ENCODE assay signal across 8 cellular contexts in the genomic region with DNA sequence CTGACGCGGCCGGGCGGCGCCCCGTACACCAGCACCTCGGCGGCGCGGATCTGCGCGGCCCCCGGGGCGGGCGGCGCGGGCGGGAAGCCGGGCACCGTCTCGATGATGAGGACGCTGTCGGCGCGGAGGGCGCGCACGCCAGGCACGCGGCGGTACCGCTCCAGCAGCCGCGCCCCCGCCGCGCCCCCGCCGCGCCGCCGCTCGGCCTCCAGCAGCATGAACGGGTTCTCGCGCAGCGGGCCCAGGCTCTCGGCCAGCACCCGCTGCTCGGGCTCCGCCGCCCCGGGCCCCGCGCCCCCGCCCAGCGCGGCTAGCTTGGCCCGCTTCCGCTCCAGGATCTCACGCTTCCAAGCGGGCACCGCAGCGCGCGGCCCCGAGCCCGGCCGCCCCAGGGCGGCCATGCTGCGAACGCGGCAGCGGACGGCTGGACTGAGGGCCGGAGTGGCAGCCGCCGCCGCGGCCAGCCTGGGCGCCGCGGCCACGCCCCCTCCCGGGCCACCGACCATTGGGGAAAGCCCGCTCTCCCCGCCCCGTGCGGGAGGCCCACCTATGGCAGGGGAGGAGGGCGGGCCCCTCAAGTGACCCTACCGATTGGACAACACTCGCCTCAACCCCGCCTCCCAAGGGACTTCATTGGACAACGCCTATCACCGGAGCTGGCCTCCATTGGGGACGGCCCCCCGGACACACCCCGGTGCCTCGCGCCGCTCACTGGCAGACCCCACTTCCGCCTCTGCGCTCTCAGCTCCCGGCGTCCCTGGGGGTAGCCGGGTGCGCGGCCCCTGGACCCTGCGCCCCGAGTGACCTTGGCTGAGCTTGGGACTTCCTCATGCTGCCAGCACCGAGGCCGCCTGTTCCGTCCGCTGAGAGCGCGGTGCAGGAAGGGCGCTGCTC. TPM values are rescaled to one million over a fixed set of nuclear protein-coding genes. Genes with fewer than 3 reads are reported as not detected.
DNase-seq lines count a peak whose midpoint lies in the region; ATAC-seq and TF ChIP-seq lines count a peak whose summit lies in the region.

A gene with protein sequence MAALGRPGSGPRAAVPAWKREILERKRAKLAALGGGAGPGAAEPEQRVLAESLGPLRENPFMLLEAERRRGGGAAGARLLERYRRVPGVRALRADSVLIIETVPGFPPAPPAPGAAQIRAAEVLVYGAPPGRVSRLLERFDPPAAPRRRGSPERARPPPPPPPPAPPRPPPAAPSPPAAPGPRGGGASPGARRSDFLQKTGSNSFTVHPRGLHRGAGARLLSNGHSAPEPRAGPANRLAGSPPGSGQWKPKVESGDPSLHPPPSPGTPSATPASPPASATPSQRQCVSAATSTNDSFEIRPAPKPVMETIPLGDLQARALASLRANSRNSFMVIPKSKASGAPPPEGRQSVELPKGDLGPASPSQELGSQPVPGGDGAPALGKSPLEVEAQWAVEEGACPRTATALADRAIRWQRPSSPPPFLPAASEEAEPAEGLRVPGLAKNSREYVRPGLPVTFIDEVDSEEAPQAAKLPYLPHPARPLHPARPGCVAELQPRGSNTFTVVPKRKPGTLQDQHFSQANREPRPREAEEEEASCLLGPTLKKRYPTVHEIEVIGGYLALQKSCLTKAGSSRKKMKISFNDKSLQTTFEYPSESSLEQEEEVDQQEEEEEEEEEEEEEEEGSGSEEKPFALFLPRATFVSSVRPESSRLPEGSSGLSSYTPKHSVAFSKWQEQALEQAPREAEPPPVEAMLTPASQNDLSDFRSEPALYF (minus strand): TSS at position 431 of the 894 bp plus-strand sequence. CDS start 30 bp downstream, at position 401.

- no peaks in the 10 kb centered on the region for H3K27me3 ChIP-seq in DOHH2 (ENCODE audit: control insufficient read depth, low read length)
- no peaks in the 10 kb centered on the region for H3K27me3 ChIP-seq in GM23338 (ENCODE audit: insufficient read depth)

- no peaks in the 10 kb centered on the region for H3K9me3 Mint-ChIP-seq in GM23338
- no peaks in the 10 kb centered on the region for H3K9me3 Mint-ChIP-seq in activated T-helper 17 cell treated with anti-CD3 and anti-CD28 coated beads, Interleukin-2, amount 50 U/mL, for 72 hours
- H3K9me3 Mint-ChIP-seq in naive thymus-derived CD8-positive, alpha-beta T cell: no peaks in the 10 kb centered on the region

- peaks cover 68% of the 10 kb centered on the region for H3K79me2 ChIP-seq in DOHH2 (ENCODE audit: control insufficient read depth, low read length)
- peaks cover 68% of the 10 kb centered on the region for H3K79me2 ChIP-seq in GM23338 (replicated peaks; ENCODE audit: insufficient read depth)

- peaks cover 10% of the 10 kb centered on the region for H3K36me3 ChIP-seq in DOHH2 (ENCODE audit: control insufficient read depth, low read length)
- no peaks in the 10 kb centered on the region for H3K36me3 ChIP-seq in GM23338 (ENCODE audit: insufficient read depth)

- POLR2A ChIA-PET in naive thymus-derived CD8-positive, alpha-beta T cell (lab: Charles Lee): interaction anchor here (0.6 to 11.7 kb wide), 18 partner anchors 10 to 1184 kb away, joined by 3 to 135 read pairs (median 4); a partner anchor contains a TSS

- H3K9me3 ChIP-seq in DOHH2 (ENCODE audit: control insufficient read depth, insufficient read depth, low read length): no peaks in the 10 kb centered on the region

- no peaks in the 10 kb centered on the region for H3K9me2 ChIP-seq in DOHH2 (replicated peaks; ENCODE audit: control insufficient read depth, low read length)
- no peaks in the 10 kb centered on the region for H3K9me2 ChIP-seq in GM23338 (ENCODE audit: insufficient read depth)

- H3K27me3 Mint-ChIP-seq in GM23338 (ENCODE audit: insufficient read depth, low read depth, poor library complexity): peaks cover 12% of the 10 kb centered on the region
- no peaks in the 10 kb centered on the region for H3K27me3 Mint-ChIP-seq in activated T-helper 17 cell treated with anti-CD3 and anti-CD28 coated beads, Interleukin-2, amount 50 U/mL, for 72 hours
- H3K27me3 Mint-ChIP-seq in naive thymus-derived CD8-positive, alpha-beta T cell: no peaks in the 10 kb centered on the region

- H3K4me1 Mint-ChIP-seq in GM23338: peaks cover 26% of the 10 kb centered on the region
- H3K4me1 Mint-ChIP-seq in activated T-helper 17 cell treated with anti-CD3 and anti-CD28 coated beads, Interleukin-2, amount 50 U/mL, for 72 hours: no peaks in the 10 kb centered on the region
- peaks cover 9 to 39% (median 22%) of the 10 kb centered on the region in 4 donors for H3K4me1 Mint-ChIP-seq in naive thymus-derived CD8-positive, alpha-beta T cell

- peak within 1 kb of the TSS; percentile 82 for H3K4me3 Mint-ChIP-seq in GM23338
- peak within 1 kb of the TSS; percentile 85 for H3K4me3 Mint-ChIP-seq in activated T-helper 17 cell treated with anti-CD3 and anti-CD28 coated beads, Interleukin-2, amount 50 U/mL, for 72 hours
- peak within 1 kb of the TSS; percentile 76 to 92 (median 85) for H3K4me3 Mint-ChIP-seq in naive thymus-derived CD8-positive, alpha-beta T cell

- ATAC-seq in GM23338: peak; percentile 90
- ATAC-seq in activated T-helper 17 cell treated with anti-CD3 and anti-CD28 coated beads, Interleukin-2, amount 50 U/mL, for 72 hours (replicated peaks): peak; percentile 98
- peak; percentile 93 to 95 for ATAC-seq in naive thymus-derived CD8-positive, alpha-beta T cell

- peaks cover 58% of the 10 kb centered on the region for H3K4me1 ChIP-seq in DOHH2 (ENCODE audit: control insufficient read depth, low read length)
- peaks cover 21% of the 10 kb centered on the region for H3K4me1 ChIP-seq in GM23338 (ENCODE audit: insufficient read depth)

- peak within 1 kb of the TSS; percentile 96 for H3K4me3 ChIP-seq in DOHH2 (ENCODE audit: low read length)
- H3K4me3 ChIP-seq in GM23338: peak within 1 kb of the TSS; percentile 82
- H3K4me3 ChIP-seq in fibroblast of mammary gland (ENCODE audit: control insufficient read depth, low read depth, low read length): peak within 1 kb of the TSS; percentile 63

- H3K4me2 ChIP-seq in DOHH2 (ENCODE audit: low read length): peak within 1 kb of the TSS; percentile 92
- H3K4me2 ChIP-seq in GM23338: peak within 1 kb of the TSS; percentile 89

- H2AFZ ChIP-seq in GM23338: peak within 1 kb of the TSS; percentile 52; the same call in 1 of the 2 replicates

- H4K20me1 ChIP-seq in DOHH2 (ENCODE audit: control insufficient read depth, insufficient read depth, low read depth, low read length) (peaks cover 3% of the 10 kb centered on the region; the same call in 1 of the 2 replicates), GM23338 (replicated peaks; ENCODE audit: insufficient read depth) (peaks cover 9% of the 10 kb centered on the region)

- peak within 1 kb of the TSS; percentile 86 for H3K27ac Mint-ChIP-seq in GM23338
- peak within 1 kb of the TSS; percentile 66 for H3K27ac Mint-ChIP-seq in activated T-helper 17 cell treated with anti-CD3 and anti-CD28 coated beads, Interleukin-2, amount 50 U/mL, for 72 hours
- peak within 1 kb of the TSS; percentile 48 to 90 (median 80) for H3K27ac Mint-ChIP-seq in naive thymus-derived CD8-positive, alpha-beta T cell

- H3K36me3 Mint-ChIP-seq in GM23338 (ENCODE audit: low read depth): no peaks in the 10 kb centered on the region; the same call in 2 of the 3 replicates
- no peaks in the 10 kb centered on the region for H3K36me3 Mint-ChIP-seq in activated T-helper 17 cell treated with anti-CD3 and anti-CD28 coated beads, Interleukin-2, amount 50 U/mL, for 72 hours (ENCODE audit: low read depth)
- H3K36me3 Mint-ChIP-seq in naive thymus-derived CD8-positive, alpha-beta T cell: no peaks in the 10 kb centered on the region

- peak within 1 kb of the TSS; percentile 63 for H3K27ac ChIP-seq in DOHH2 (ENCODE audit: low read depth, low read length)
- H3K27ac ChIP-seq in GM23338 (ENCODE audit: low read depth): peak within 1 kb of the TSS; percentile 72; the same call in 1 of the 2 replicates

- TF ChIP-seq CTCF in DOHH2 (IDR thresholded peaks at IDR 0.05; ENCODE audit: low read depth, low read length, poor library complexity, severe bottlenecking) (no peak), GM23338 (conservative IDR thresholded peaks at IDR 0.05; ENCODE audit: low read depth in 2 of 2) (no peak), fibroblast of mammary gland (conservative IDR thresholded peaks at IDR 0.05; ENCODE audit: control insufficient read depth, insufficient read depth, low read depth, low read length) (no peak)

- H3F3A ChIP-seq in DOHH2 (ENCODE audit: control insufficient read depth, insufficient read depth) (peaks cover 6% of the 10 kb centered on the region), GM23338 (replicated peaks; ENCODE audit: low read depth) (peaks cover 15% of the 10 kb centered on the region; the same call in 1 of the 2 replicates)

- DNase-seq in GM23338 (ENCODE audit: low spot score) (peak; percentile 100), LHCN-M2 (ENCODE audit: low read depth) (peak; percentile 99), RPMI8226 (peak; percentile 100), fibroblast of mammary gland (ENCODE audit: low read depth) (peak; percentile 99)
- DNase-seq in naive thymus-derived CD8-positive, alpha-beta T cell: peak; percentile 94 to 99 (median 98)
- peak; percentile 94 to 98 (median 96) for DNase-seq in stimulated activated naive CD4-positive, alpha-beta T cell (lab: John Stamatoyannopoulos, UW)

TF ChIP-seq in GM23338, 12 proteins besides CTCF, POLR2A, EP300 and RAD21:
- TF ChIP-seq JUNB (IDR thresholded peaks at IDR 0.05; ENCODE audit: unreplicated experiment) (no peak), POLR2AphosphoS5 (IDR thresholded peaks at IDR 0.05; ENCODE audit: low read depth) (peak; percentile 99), ZNF114 (CRISPR knock-in tag; IDR thresholded peaks at IDR 0.05) (no peak), ZNF331 (CRISPR knock-in tag; IDR thresholded peaks at IDR 0.05; ENCODE audit: low read depth) (no peak)
- TF ChIP-seq, protein P1, sequence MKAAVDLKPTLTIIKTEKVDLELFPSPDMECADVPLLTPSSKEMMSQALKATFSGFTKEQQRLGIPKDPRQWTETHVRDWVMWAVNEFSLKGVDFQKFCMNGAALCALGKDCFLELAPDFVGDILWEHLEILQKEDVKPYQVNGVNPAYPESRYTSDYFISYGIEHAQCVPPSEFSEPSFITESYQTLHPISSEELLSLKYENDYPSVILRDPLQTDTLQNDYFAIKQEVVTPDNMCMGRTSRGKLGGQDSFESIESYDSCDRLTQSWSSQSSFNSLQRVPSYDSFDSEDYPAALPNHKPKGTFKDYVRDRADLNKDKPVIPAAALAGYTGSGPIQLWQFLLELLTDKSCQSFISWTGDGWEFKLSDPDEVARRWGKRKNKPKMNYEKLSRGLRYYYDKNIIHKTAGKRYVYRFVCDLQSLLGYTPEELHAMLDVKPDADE (IDR thresholded peaks at IDR 0.05): 0 out of 2 replicates have a peak, but pooled peaks have one; percentile 51
TF ChIP-seq in GM23338: peak in this region for 2.

RNA-seq across cellular contexts. Expression of the gene that starts here (rescaled TPM):
- total RNA-seq in GM23338 (2014; rRNA removed; shearing (Covaris generic)): 29.2 and 29.3 TPM in 2 replicates
- polyA plus RNA-seq in GM23338 (2016; fragmentation: Nextera tagmentation; extraction: Ambion mirVana): 6.4 and 9.1 TPM in 2 replicates
- total RNA-seq in LHCN-M2 (2014; rRNA removed): 6.3 and 10.7 TPM in 2 replicates
- polyA plus RNA-seq in LHCN-M2 (2012): 8.5 TPM
- 1 to 10 TPM; 5.5 to 9.4 TPM for total RNA-seq in activated T-helper 17 cell treated with anti-CD3 and anti-CD28 coated beads, Interleukin-2, amount 50 U/mL, for 72 hours
- total RNA-seq in naive thymus-derived CD8-positive, alpha-beta T cell: 10 to 100 TPM; 10.1 TPM
- under 1 TPM; 0.15 to 0.42 (median 0.39) TPM for polyA plus RNA-seq in naive thymus-derived CD8-positive, alpha-beta T cell

Comparison
In these comparisons a context has a peak if more than half of its experiments do, and no peak if none do; other contexts are left out.
1. Peak in every context shown above with its lines: DNase-seq, ATAC-seq, H3K4me3 ChIP-seq and H3K27ac ChIP-seq.